8 cellular contexts compared by ENCODE assay signal in the genomic region with DNA sequence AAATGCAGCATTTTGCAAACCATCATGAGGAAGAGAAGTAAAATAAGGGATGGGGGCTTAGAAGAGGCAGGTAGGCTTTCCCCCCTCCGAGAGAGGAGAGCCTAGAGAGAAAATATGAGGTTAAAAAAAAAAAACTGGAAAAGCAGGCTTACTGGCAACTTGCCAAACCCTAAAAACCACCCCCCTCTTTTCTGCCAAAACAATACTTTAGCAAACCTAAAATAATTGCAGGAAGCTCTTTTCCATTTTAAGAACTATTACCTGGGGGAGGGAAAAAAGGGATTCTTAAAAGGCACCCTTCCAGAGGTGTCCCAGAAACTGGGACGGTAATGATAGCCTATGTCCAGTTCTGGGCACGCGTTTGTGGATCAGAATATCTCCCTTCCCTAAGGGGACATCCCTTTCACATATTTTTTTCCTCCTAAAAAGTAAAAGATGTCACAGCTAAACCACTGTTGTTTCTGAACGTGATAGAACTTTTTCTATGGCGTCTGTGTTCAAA. TPM values are rescaled to one million over a fixed set of nuclear protein-coding genes. Genes with fewer than 3 reads are reported as not detected.
DNase-seq lines count a peak whose midpoint lies in the region; ATAC-seq and TF ChIP-seq lines count a peak whose summit lies in the region.

No MANE protein-coding gene starts in this region.

- H3K4me1 ChIP-seq in PC-9 (replicated peaks; ENCODE audit: insufficient read depth), result peaks cover 64% of the 10 kb centered on the region
- H3K4me1 ChIP-seq in esophagus (ENCODE audit: control insufficient read depth in 2 of 2, insufficient read depth in 2 of 2, low read length in 1 of 2), result no peaks in the 10 kb centered on the region
- peaks cover 32% of the 10 kb centered on the region for H3K4me1 ChIP-seq in rectal smooth muscle tissue (ENCODE audit: control insufficient read depth, insufficient read depth, low read length)

- CTCF ChIA-PET in PC-9 (lab: Charles Lee), result interaction anchor here (0.7 to 1.4 kb wide), 3 partner anchors 21 to 38 kb away, joined by 3 to 13 read pairs (median 5); no protein-coding TSS in a partner anchor

- WGBS in esophagus, 2 donors, result 4 to 5% methylated on average over 6 of the region's 6 CpGs

- H3K4me3 ChIP-seq in GM08714 (ENCODE audit: low read length) (peak overlapping the region; percentile 46; the same call in 1 of the 2 replicates), PC-9 (peak overlapping the region; percentile 90), esophagus (ENCODE audit: low read depth in 1 of 2, low read length in 2 of 2) (peak overlapping the region; percentile 93 to 97), rectal smooth muscle tissue (ENCODE audit: low read length) (peak overlapping the region; percentile 96)

- intact Hi-C loops in PC-9 (cut with micrococcal nuclease; ENCODE audit: unreplicated experiment), result loop anchor here (1.0 kb wide), 1 partner anchor 58 kb away; no protein-coding TSS in a partner anchor

- H3K27me3 ChIP-seq in PC-9 (ENCODE audit: insufficient read depth, low read depth) (no peaks in the 10 kb centered on the region), esophagus (ENCODE audit: control insufficient read depth in 1 of 2, insufficient read depth in 2 of 2, low read length in 2 of 2) (no peaks in the 10 kb centered on the region), rectal smooth muscle tissue (ENCODE audit: control insufficient read depth, insufficient read depth, low read length) (no peaks in the 10 kb centered on the region)

- ATAC-seq in HG02588 (IDR thresholded peaks at IDR 0.05; ENCODE audit: unreplicated experiment), result no peak
- ATAC-seq in HG03354 (IDR thresholded peaks at IDR 0.05; ENCODE audit: poor library complexity, severe bottlenecking, unreplicated experiment), result no peak

- peaks cover 30% of the 10 kb centered on the region for H3K79me2 ChIP-seq in PC-9 (ENCODE audit: low read depth)

- BruUV-seq in PC-9 (replicated peaks; lab: Mats Ljungman, UMichigan), result no TSS peak

- H2AFZ ChIP-seq in PC-9, result peak overlapping the region; percentile 78

- no peaks in the 10 kb centered on the region; the same call in 1 of the 2 replicates for H4K20me1 ChIP-seq in PC-9 (ENCODE audit: insufficient read depth)

- H3K4me2 ChIP-seq in PC-9, result peak overlapping the region; percentile 98

- TF ChIP-seq CTCF in PC-9 (conservative IDR thresholded peaks at IDR 0.05), result no peak

- H3K9me3 ChIP-seq in PC-9 (ENCODE audit: insufficient read depth, low read depth), result no peaks in the 10 kb centered on the region
- H3K9me3 ChIP-seq in esophagus (ENCODE audit: control insufficient read depth in 2 of 2, insufficient read depth in 1 of 2, low read depth in 1 of 2, low read length in 1 of 2), result no peaks in the 10 kb centered on the region

- H3F3A ChIP-seq in PC-9 (ENCODE audit: insufficient read depth, low read depth), result peaks cover 33% of the 10 kb centered on the region

- H3K27ac ChIP-seq in PC-9 (peak overlapping the region; percentile 30), esophagus (ENCODE audit: low read depth in 2 of 2, low read length in 1 of 2) (peak overlapping the region; percentile 89 to 90), rectal smooth muscle tissue (ENCODE audit: low read depth, low read length) (peak overlapping the region; percentile 69)

- no peak overlapping the region for H3K9ac ChIP-seq in rectal smooth muscle tissue (ENCODE audit: low read length)

- DNase-seq in PC-9 (peak; percentile 35 to 36), cerebellar cortex (ENCODE audit: low spot score) (no peak), NCI-H2171 treated with DMSO at 0.1 percent for 48 hours (lab: John Stamatoyannopoulos, UW) (no peak)

- H3K36me3 ChIP-seq in PC-9 (ENCODE audit: low read depth) (no peaks in the 10 kb centered on the region), esophagus (ENCODE audit: control insufficient read depth in 2 of 2, insufficient read depth in 2 of 2, low read length in 1 of 2) (no peaks in the 10 kb centered on the region), rectal smooth muscle tissue (ENCODE audit: control insufficient read depth, insufficient read depth, low read length) (no peaks in the 10 kb centered on the region)

- POLR2A ChIA-PET in PC-9 (lab: Charles Lee; ENCODE audit: unreplicated experiment), result interaction anchor here (0.5 kb wide), 1 partner anchor 669 kb away, joined by 11 read pairs; no protein-coding TSS in a partner anchor

- no peaks in the 10 kb centered on the region for H3K9me2 ChIP-seq in PC-9 (ENCODE audit: insufficient read depth)

RNA-seq across cellular contexts. Expression of gene NFIA, which starts 1.2 kb away (rescaled TPM):
- total RNA-seq in PC-9 (2021), result 26.7 and 32.8 TPM in 2 replicates
- 10 to 100 TPM in 1 of 2 donors, 1 to 10 TPM in 1; 9.0 to 11.0 TPM for polyA plus RNA-seq in esophagus

Comparison
In these comparisons a context has a peak if more than half of its experiments do, and no peak if none do; other contexts are left out.
1. H3K4me3 ChIP-seq: peak in every context shown above with its lines; median percentile 96 in rectal smooth muscle tissue; 95 in esophagus; 90 in PC-9; 46 in GM08714.
2. DNase-seq: peak in PC-9 (2 of 2); none in cerebellar cortex (single experiment) and NCI-H2171 treated with DMSO at 0.1 percent for 48 hours (single experiment).
3. H3K27ac ChIP-seq: peak in every context shown above with its lines; median percentile 90 in esophagus; 69 in rectal smooth muscle tissue; 30 in PC-9.